ENCODE assay signal across 9 cellular contexts in the genomic region with DNA sequence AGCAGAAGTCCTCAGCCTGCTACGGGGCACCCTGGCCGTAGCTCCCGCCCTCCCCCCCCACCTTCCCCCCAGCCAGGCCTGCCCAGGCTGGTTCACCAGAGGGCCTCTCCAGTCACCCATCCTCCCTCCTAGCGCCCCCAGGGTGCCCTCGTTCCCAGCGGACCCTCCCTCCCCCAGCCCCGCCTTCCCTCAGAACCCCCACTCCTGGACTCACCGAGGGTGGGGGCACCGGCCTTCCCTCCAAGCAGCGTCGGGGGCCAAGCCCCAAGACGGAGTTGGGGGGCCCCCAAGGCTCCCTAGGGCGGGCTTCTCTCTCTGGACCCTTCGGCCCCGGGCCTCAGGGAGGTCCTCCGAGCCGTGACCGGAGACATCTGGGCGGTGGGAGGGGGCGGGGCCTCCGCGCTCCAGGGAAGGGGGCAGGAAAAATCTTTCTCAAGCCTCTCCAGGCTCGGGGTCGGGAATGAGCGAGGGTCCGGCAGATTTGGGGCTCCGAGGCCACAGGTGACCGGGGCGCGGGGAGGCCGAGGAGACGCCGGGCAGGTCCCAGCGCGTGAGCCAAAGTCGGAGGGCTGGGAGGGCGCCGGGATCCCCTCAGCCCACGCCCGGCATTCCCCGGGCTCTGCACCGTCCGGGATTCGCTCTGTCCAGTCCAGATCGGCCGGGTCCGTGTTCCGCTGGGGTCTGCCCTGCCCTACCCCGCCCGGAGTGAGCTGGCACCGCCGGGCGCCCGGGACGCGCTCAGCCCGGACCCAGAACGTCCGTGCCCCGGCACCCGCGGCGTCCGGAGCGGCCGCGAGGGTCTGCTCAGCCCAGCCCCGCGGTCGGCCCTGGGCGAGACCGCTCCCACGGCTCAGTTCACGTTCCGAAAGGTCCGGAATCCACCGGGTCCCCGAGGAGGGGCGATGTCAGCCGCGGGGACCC. TPM values are rescaled to one million over a fixed set of nuclear protein-coding genes. Genes with fewer than 3 reads are reported as not detected.
A peak's percentile ranks its signal among the peaks of the same experiment; 100 is the strongest.
DNase-seq lines count a peak whose midpoint lies in the region; ATAC-seq and TF ChIP-seq lines count a peak whose summit lies in the region.
"Had no signal": no experiment of that assay in that cellular context is flagged by ENCODE, and none has a peak within 500 bp of the region (broad histone marks: within the 10 kb centered on the region; RNA-seq: fewer than 3 reads in every experiment).

No MANE protein-coding gene starts in this region.

- H3F3A ChIP-seq in GM23248 (ENCODE audit: insufficient read depth): no peaks in the 10 kb centered on the region

- H3K4me2 ChIP-seq in GM23248 (ENCODE audit: unreplicated experiment): peak overlapping the region; percentile 79

- intact Hi-C loops in gastrocnemius medialis (cut with DNase I; ENCODE audit: low total_unique reads): no loop called here

- no peaks in the 10 kb centered on the region for H3K79me2 ChIP-seq in GM23248 (ENCODE audit: insufficient read depth)

- no peaks in the 10 kb centered on the region for H3K4me1 ChIP-seq in GM23248 (ENCODE audit: insufficient read depth)
- H3K4me1 ChIP-seq in gastrocnemius medialis: peaks cover 5 to 8% of the 10 kb centered on the region in 2 donors

- H3K27me3 ChIP-seq in GM23248 (replicated peaks; ENCODE audit: insufficient read depth) (peaks cover 10% of the 10 kb centered on the region; the same call in 1 of the 2 replicates), brain microvascular endothelial cell (replicated peaks) (peaks cover 17% of the 10 kb centered on the region), gastrocnemius medialis (peaks cover 9 to 22% (median 12%) of the 10 kb centered on the region in 3 donors)

- ATAC-seq in gastrocnemius medialis (peak; percentile 8 to 31), GM18873 (IDR thresholded peaks at IDR 0.05; ENCODE audit: low FRiP score, unreplicated experiment) (no peak)

- in situ Hi-C loops in GM23248 (cut with MboI) (no loop called here), brain microvascular endothelial cell (cut with HindIII; ENCODE audit: low pct_ligation_motif_present, low sequenced_read_pairs) (no loop called here), gastrocnemius medialis (cut with MboI; ENCODE audit: low sequenced_read_pairs in 4 of 4) (no loop called here), GM13976 (cut with MboI; ENCODE audit: low sequenced_read_pairs, unreplicated experiment) (no loop called here)

- H3K9me3 ChIP-seq in GM23248 (ENCODE audit: low read depth): no peaks in the 10 kb centered on the region
- H3K9me3 ChIP-seq in iPS-18c (ENCODE audit: control insufficient read depth, insufficient read depth, low read length): no peaks in the 10 kb centered on the region
- no peaks in the 10 kb centered on the region for H3K9me3 ChIP-seq in gastrocnemius medialis

- peak; percentile 45 for DNase-seq in GM23248
- no peak for DNase-seq in brain microvascular endothelial cell
- DNase-seq in gastrocnemius medialis: no peak
- DNase-seq in NCI-H1694 treated with DMSO at 0.1 percent for 48 hours (lab: John Stamatoyannopoulos, UW): no peak
- DNase-seq in GM13976 (ENCODE audit: low spot score): no peak
- DNase-seq in GM19238 (ENCODE audit: insufficient read length, low spot score): no peak
- DNase-seq: activated T-cell treated with anti-CD3 and anti-CD28 coated beads, Interleukin-2, amount 50 U/mL, for 4 hours had no signal

- no peaks in the 10 kb centered on the region for H4K20me1 ChIP-seq in GM23248 (ENCODE audit: insufficient read depth)

- H3K9ac ChIP-seq in GM23248: peak overlapping the region; percentile 67

- WGBS in GM23248 (ENCODE audit: low coverage in 1 of 2, low lambda C conversion rate in 2 of 2, missing lambda C conversion rate in 2 of 2), 2 experiments: 1 to 2% methylated on average over 47 to 60 of the region's 81 CpGs

- H3K27ac ChIP-seq in GM23248 (no peak overlapping the region), brain microvascular endothelial cell (no peak overlapping the region), gastrocnemius medialis (no peak overlapping the region)

- H3K36me3 ChIP-seq in GM23248 (ENCODE audit: low read depth) (no peaks in the 10 kb centered on the region), brain microvascular endothelial cell (replicated peaks) (no peaks in the 10 kb centered on the region), gastrocnemius medialis (no peaks in the 10 kb centered on the region)

- H3K4me3 ChIP-seq in GM23248 (peak overlapping the region; percentile 73), brain microvascular endothelial cell (ENCODE audit: low read depth, low read length) (peak overlapping the region; percentile 32), iPS-18c (ENCODE audit: insufficient read depth, low read depth, low read length) (peak overlapping the region; percentile 67), gastrocnemius medialis (peak overlapping the region; percentile 47 to 59 (median 52))

- H2AFZ ChIP-seq in GM23248: peak overlapping the region; percentile 67

- H3K9me2 ChIP-seq in GM23248 (ENCODE audit: insufficient read depth): no peaks in the 10 kb centered on the region

- TF ChIP-seq POLR2A in gastrocnemius medialis (IDR thresholded peaks at IDR 0.05): no peak

- TF ChIP-seq CTCF in brain microvascular endothelial cell (IDR thresholded peaks at IDR 0.05; ENCODE audit: low read depth, low read length, missing control alignments): no peak
- no peak for TF ChIP-seq CTCF in gastrocnemius medialis (IDR thresholded peaks at IDR 0.05 in 4 of 5, conservative IDR thresholded peaks at IDR 0.05 in 1 of 5)
- no peak for TF ChIP-seq CTCF in GM13976 (IDR thresholded peaks at IDR 0.05; ENCODE audit: borderline replicate concordance, control extremely low read depth, extremely low read depth, insufficient read depth, missing control alignments)

RNA-seq across cellular contexts. Expression of a gene that starts 1.0 kb away (rescaled TPM):
- total RNA-seq in GM23248 (2014; rRNA removed; shearing (Covaris generic)): 8.1 and 10.4 TPM in 2 replicates
- polyA plus RNA-seq in GM23248 (2016; fragmentation: Nextera tagmentation; extraction: Ambion mirVana): 0.10 and 0.11 TPM in 2 replicates
- 10 to 100 TPM in 1 of 4 donors, 1 to 10 TPM in 3; 2.7 to 11.6 (median 7.7) TPM for total RNA-seq in gastrocnemius medialis
- total RNA-seq: activated T-cell treated with anti-CD3 and anti-CD28 coated beads, Interleukin-2, amount 50 U/mL, for 4 hours had no signal
